ENCODE assay signal across 21 cellular contexts in genomic region chr20:21104466-21104761, GRCh38. TPM values are rescaled to one million over a fixed set of nuclear protein-coding genes. Genes with fewer than 3 reads are reported as not detected.
"Had no signal": no experiment of that assay in that cellular context is flagged by ENCODE, and none has a peak within 500 bp of the region (broad histone marks: within the 10 kb centered on the region; RNA-seq: fewer than 3 reads in every experiment).

No MANE protein-coding gene starts in this region.

- H3K4me3 ChIP-seq: colonic mucosa, right atrium auricular region, tibial nerve, uterus had no signal

- H3K4me3 Mint-ChIP-seq: activated naive CD4-positive, alpha-beta T cell treated with anti-CD3 and anti-CD28 coated beads, Interleukin-2, amount 50 U/mL, for 24 hours; natural killer cell treated with Interleukin-12 subunit alpha and Interleukin-12 subunit beta and Interleukin-15 and Interleukin-18, amount 100 ng/mL, for 72 hours; stimulated activated naive B cell treated with anti-CD40 and anti-IgM and Interleukin-4, amounts not matched to agents 10 μg/mL and 1 μg/mL and 100 μg/mL, for 72 hours had no signal

- DNase-seq: activated CD4-positive, alpha-beta T cell treated with anti-CD3 and anti-CD28 coated beads, Interleukin-2, amount 50 U/mL, for 1 hour; activated effector memory CD4-positive, alpha-beta T cell treated with anti-CD3 and anti-CD28 coated beads, Interleukin-2, amount 50 U/mL, for 16 hours; activated T-cell treated with anti-CD3 and anti-CD28 coated beads for 4 hours; amniotic stem cell; colonic mucosa; kidney glomerular epithelial cell; left ventricle myocardium superior; mesenchymal stem cell; nucleus accumbens; posterior cingulate gyrus; stimulated activated CD4-positive, alpha-beta T cell treated with anti-CD3 and anti-CD28 coated beads, Interleukin-4, amount 100 ng/mL, for 1 hour; stimulated activated naive B cell treated with anti-CD40 and anti-IgM and Interleukin-4, amounts not matched to agents 10 μg/mL and 1 μg/mL and 100 μg/mL, for 72 hours; uterus had no signal

- ATAC-seq: esophagus mucosa; left ventricle myocardium superior; natural killer cell treated with Interleukin-12 subunit alpha and Interleukin-12 subunit beta and Interleukin-15 and Interleukin-18, amount 100 ng/mL, for 72 hours; stimulated activated naive B cell treated with anti-CD40 and anti-IgM and Interleukin-4, amounts not matched to agents 10 μg/mL and 1 μg/mL and 100 μg/mL, for 72 hours had no signal

- H3K27ac Mint-ChIP-seq: activated naive CD4-positive, alpha-beta T cell treated with anti-CD3 and anti-CD28 coated beads, Interleukin-2, amount 50 U/mL, for 24 hours; natural killer cell treated with Interleukin-12 subunit alpha and Interleukin-12 subunit beta and Interleukin-15 and Interleukin-18, amount 100 ng/mL, for 72 hours; stimulated activated naive B cell treated with anti-CD40 and anti-IgM and Interleukin-4, amounts not matched to agents 10 μg/mL and 1 μg/mL and 100 μg/mL, for 72 hours had no signal

- H3K36me3 Mint-ChIP-seq: natural killer cell treated with Interleukin-12 subunit alpha and Interleukin-12 subunit beta and Interleukin-15 and Interleukin-18, amount 100 ng/mL, for 72 hours had no signal

- H3K9me3 ChIP-seq: colonic mucosa, right atrium auricular region, tibial nerve, uterus had no signal

- H3K36me3 ChIP-seq: colonic mucosa, right atrium auricular region, tibial nerve, uterus had no signal

RNA-seq across cellular contexts. Expression of gene LINC00237, which starts 1.7 kb away (rescaled TPM):
- total RNA-seq: activated CD8-positive, alpha-beta memory T cell treated with anti-CD3 and anti-CD28 coated beads for 36 hours; cardiac septum; colonic mucosa; esophagus mucosa; left ventricle myocardium superior; natural killer cell treated with Interleukin-12 subunit alpha and Interleukin-12 subunit beta and Interleukin-15 and Interleukin-18, amount 100 ng/mL, for 72 hours; right atrium auricular region; T-helper 1 cell treated with Interleukin-12 subunit alpha and Interleukin-12 subunit beta and Interleukin-4 antibody, amounts not matched to agents 30 ng/mL and 1 ng/mL, for 36 hours; tibial nerve; uterus had no signal
